1 cellular context compared by ENCODE assay signal in genomic region chr12:119682635-119683340, GRCh38.
TF ChIP-seq lines count a peak whose summit lies in the region.

No MANE protein-coding gene starts in this region.

TF ChIP-seq in SK-N-SH, 30 proteins besides CTCF, POLR2A, EP300 and RAD21 (continued from another document):
- TF ChIP-seq, protein P1, sequence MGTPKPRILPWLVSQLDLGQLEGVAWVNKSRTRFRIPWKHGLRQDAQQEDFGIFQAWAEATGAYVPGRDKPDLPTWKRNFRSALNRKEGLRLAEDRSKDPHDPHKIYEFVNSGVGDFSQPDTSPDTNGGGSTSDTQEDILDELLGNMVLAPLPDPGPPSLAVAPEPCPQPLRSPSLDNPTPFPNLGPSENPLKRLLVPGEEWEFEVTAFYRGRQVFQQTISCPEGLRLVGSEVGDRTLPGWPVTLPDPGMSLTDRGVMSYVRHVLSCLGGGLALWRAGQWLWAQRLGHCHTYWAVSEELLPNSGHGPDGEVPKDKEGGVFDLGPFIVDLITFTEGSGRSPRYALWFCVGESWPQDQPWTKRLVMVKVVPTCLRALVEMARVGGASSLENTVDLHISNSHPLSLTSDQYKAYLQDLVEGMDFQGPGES (IDR thresholded peaks at IDR 0.05; ENCODE audit: low read depth, low read length) = no peak
- TF ChIP-seq, protein P2, sequence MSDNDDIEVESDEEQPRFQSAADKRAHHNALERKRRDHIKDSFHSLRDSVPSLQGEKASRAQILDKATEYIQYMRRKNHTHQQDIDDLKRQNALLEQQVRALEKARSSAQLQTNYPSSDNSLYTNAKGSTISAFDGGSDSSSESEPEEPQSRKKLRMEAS (IDR thresholded peaks at IDR 0.05; ENCODE audit: low read depth) = no peak
- TF ChIP-seq POLR2AphosphoS5 (IDR thresholded peaks at IDR 0.05; ENCODE audit: low read depth, low read length) (no peak), MEF2A (IDR thresholded peaks at IDR 0.05; ENCODE audit: borderline replicate concordance, low read depth) (no peak)
